27 cellular contexts compared by ENCODE assay signal in the genomic region with DNA sequence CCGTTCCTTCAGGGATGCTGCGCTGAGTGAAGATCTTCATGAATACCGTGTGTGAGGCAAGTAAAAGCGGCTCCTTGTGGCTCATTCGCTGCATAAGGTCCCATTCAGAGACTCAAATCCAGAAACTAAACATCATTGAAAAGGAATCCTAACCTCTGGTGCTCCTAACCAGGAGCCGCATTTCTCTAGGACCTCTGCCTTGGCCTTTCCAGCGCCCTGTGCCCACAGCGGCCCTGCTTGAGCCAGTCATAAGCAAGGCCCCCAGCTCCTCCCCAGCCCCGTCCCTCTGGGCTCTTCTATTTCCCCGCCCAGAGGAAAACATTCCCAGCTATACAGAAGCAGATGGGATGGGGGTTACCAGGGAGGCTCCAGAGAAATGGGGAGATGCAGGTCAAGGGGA.
"Had no signal": no experiment of that assay in that cellular context is flagged by ENCODE, and none has a peak within 500 bp of the region (broad histone marks: within the 10 kb centered on the region; RNA-seq: fewer than 3 reads in every experiment).

No MANE protein-coding gene starts in this region.

- H3K27ac ChIP-seq: heart right ventricle, hepatocyte, left ventricle myocardium inferior, parathyroid adenoma, right atrium auricular region, testis, thyroid gland, transverse colon, upper lobe of right lung had no signal

- H3K27me3 ChIP-seq: hepatocyte, right atrium auricular region, right lobe of liver, testis, thyroid gland, transverse colon, upper lobe of right lung had no signal

- H3K36me3 ChIP-seq: heart right ventricle, left ventricle myocardium inferior, right atrium auricular region, right lobe of liver, stomach, thyroid gland, transverse colon, upper lobe of right lung had no signal

- H3K36me3 Mint-ChIP-seq: mesothelial cell of epicardium; naive B cell; natural killer cell; stimulated activated naive B cell treated with anti-CD40 and anti-IgM and Interleukin-4, amounts not matched to agents 10 μg/mL and 1 μg/mL and 100 μg/mL, for 72 hours had no signal

- ATAC-seq: heart right ventricle; natural killer cell; right lobe of liver; stimulated activated naive B cell treated with anti-CD40 and anti-IgM and Interleukin-4, amounts not matched to agents 10 μg/mL and 1 μg/mL and 100 μg/mL, for 72 hours; upper lobe of right lung had no signal

- H3K9me3 ChIP-seq: heart right ventricle, left ventricle myocardium inferior, right atrium auricular region, right lobe of liver, stomach, testis, thyroid gland, transverse colon, upper lobe of right lung had no signal

- H3K4me2 ChIP-seq: hepatocyte, smooth muscle cell had no signal

- DNase-seq: heart right ventricle; islet precursor cell; left ventricle myocardium inferior; mesendoderm; naive B cell; natural killer cell; nephron progenitor cell; nucleus accumbens; right lobe of liver; stimulated activated CD4-positive, alpha-beta T cell treated with anti-CD3 and anti-CD28 coated beads, Interleukin-1b, Interleukin-23, amount 100 ng/mL, for 48 hours; stimulated activated CD4-positive, alpha-beta T cell treated with anti-CD3 and anti-CD28 coated beads, Interleukin-2, amount 100 ng/mL, for 48 hours; stimulated activated CD4-positive, alpha-beta T cell treated with anti-CD3 and anti-CD28 coated beads, Interleukin-4, amount 100 ng/mL, for 4 hours; stimulated activated CD8-positive, alpha-beta memory T cell treated with anti-CD3 and anti-CD28 coated beads, Interleukin-4, amount 100 ng/mL, for 48 hours; stimulated activated naive B cell treated with anti-CD40 and anti-IgM and Interleukin-4, amounts not matched to agents 10 μg/mL and 1 μg/mL and 100 μg/mL, for 72 hours; stimulated activated naive CD8-positive, alpha-beta T cell treated with anti-CD3 and anti-CD28 coated beads, Interleukin-15, Interleukin-2, amounts not matched to agents 100 U/mL and 50 U/mL, for 24 hours; stomach; testis; thyroid gland; transverse colon; upper lobe of right lung had no signal

- H2AFZ ChIP-seq: hepatocyte, parathyroid adenoma had no signal

- H3K9me3 Mint-ChIP-seq: mesothelial cell of epicardium; naive B cell; natural killer cell; nephron progenitor cell; stimulated activated naive B cell treated with anti-CD40 and anti-IgM and Interleukin-4, amounts not matched to agents 10 μg/mL and 1 μg/mL and 100 μg/mL, for 72 hours had no signal

- H3K4me3 ChIP-seq: heart right ventricle, hepatocyte, left ventricle myocardium inferior, lung, right atrium auricular region, smooth muscle cell, stomach, testis, thyroid gland, transverse colon, upper lobe of right lung had no signal

- H3K4me1 ChIP-seq: upper lobe of right lung had no signal

- H3K79me2 ChIP-seq: hepatocyte, parathyroid adenoma had no signal

- H3K4me1 Mint-ChIP-seq: natural killer cell had no signal

- H3K27ac Mint-ChIP-seq: mesothelial cell of epicardium; natural killer cell; nephron progenitor cell; progenitor cell of endocrine pancreas; stimulated activated naive B cell treated with anti-CD40 and anti-IgM and Interleukin-4, amounts not matched to agents 10 μg/mL and 1 μg/mL and 100 μg/mL, for 72 hours had no signal

- H3K4me3 Mint-ChIP-seq: mesothelial cell of epicardium; naive B cell; natural killer cell; nephron progenitor cell; stimulated activated naive B cell treated with anti-CD40 and anti-IgM and Interleukin-4, amounts not matched to agents 10 μg/mL and 1 μg/mL and 100 μg/mL, for 72 hours had no signal
